In genomic region chr5:112161392-112161748, GRCh38 we compare ENCODE assay signal across 8 cellular contexts.
DNase-seq lines count a peak whose midpoint lies in the region; ATAC-seq and TF ChIP-seq lines count a peak whose summit lies in the region.

No MANE protein-coding gene starts in this region.

- H3K27ac ChIP-seq in C4-2B = peak overlapping the region; percentile 93
- no peak overlapping the region for H3K27ac ChIP-seq in duodenal mucosa (ENCODE audit: low read depth, low read length)

- in situ Hi-C loops in GM13976 (cut with MboI; ENCODE audit: low sequenced_read_pairs, unreplicated experiment) = no loop called here

- H3K9me3 Mint-ChIP-seq in nephron progenitor cell = peaks cover 10% of the 10 kb centered on the region

- H3K4me3 ChIP-seq in LNCaP clone FGC (ENCODE audit: low read depth, low read length) (peak overlapping the region; percentile 100), duodenal mucosa (ENCODE audit: low read depth in 1 of 2, low read length in 2 of 2) (peak overlapping the region; percentile 92 to 95)

- H3K27me3 ChIP-seq in duodenal mucosa (ENCODE audit: control insufficient read depth in 1 of 2, insufficient read depth in 2 of 2, low read length in 2 of 2) = no peaks in the 10 kb centered on the region

- peak overlapping the region; percentile 92 for H3K4me3 Mint-ChIP-seq in nephron progenitor cell

- peak overlapping the region; percentile 55 for H3K27ac Mint-ChIP-seq in nephron progenitor cell

- peaks cover 17 to 19% of the 10 kb centered on the region in 2 donors for H3K4me1 ChIP-seq in duodenal mucosa (ENCODE audit: control insufficient read depth in 1 of 2, insufficient read depth in 2 of 2, low read length in 2 of 2)

- peaks cover 41% of the 10 kb centered on the region for H3K4me1 Mint-ChIP-seq in nephron progenitor cell

- TF ChIP-seq CTCF in C4-2B (conservative IDR thresholded peaks at IDR 0.05) (no peak), LNCaP clone FGC (IDR thresholded peaks at IDR 0.05; ENCODE audit: control insufficient read depth, extremely low read depth, insufficient read depth) (no peak), nephron progenitor cell (IDR thresholded peaks at IDR 0.05) (no peak), GM13976 (IDR thresholded peaks at IDR 0.05; ENCODE audit: borderline replicate concordance, control extremely low read depth, extremely low read depth, insufficient read depth, missing control alignments) (no peak)

- H3K9me3 ChIP-seq in duodenal mucosa (ENCODE audit: control insufficient read depth in 1 of 2, low read length in 2 of 2) = no peaks in the 10 kb centered on the region

- H3K27me3 Mint-ChIP-seq in nephron progenitor cell (ENCODE audit: low read depth, poor library complexity) = peaks cover 2% of the 10 kb centered on the region

- peaks cover 32% of the 10 kb centered on the region for H3K36me3 Mint-ChIP-seq in nephron progenitor cell (ENCODE audit: low read depth)

- peak overlapping the region; percentile 86 to 89 for H3K9ac ChIP-seq in duodenal mucosa (ENCODE audit: low read depth in 1 of 2, low read length in 2 of 2)

- peaks cover 18 to 37% of the 10 kb centered on the region in 2 donors for H3K36me3 ChIP-seq in duodenal mucosa (ENCODE audit: control insufficient read depth in 1 of 2, insufficient read depth in 2 of 2, low read length in 2 of 2)

- DNase-seq in LNCaP clone FGC (ENCODE audit: low read depth) (no peak), nephron progenitor cell (no peak), GM13976 (ENCODE audit: low spot score) (no peak), AG08396 (ENCODE audit: low spot score) (no peak), activated gamma-delta T cell treated with Interleukin-2 at 50 U/mL for 16 hours (no peak)

- ATAC-seq in GM19395 (IDR thresholded peaks at IDR 0.05; ENCODE audit: unreplicated experiment) = no peak
